In the genomic region with DNA sequence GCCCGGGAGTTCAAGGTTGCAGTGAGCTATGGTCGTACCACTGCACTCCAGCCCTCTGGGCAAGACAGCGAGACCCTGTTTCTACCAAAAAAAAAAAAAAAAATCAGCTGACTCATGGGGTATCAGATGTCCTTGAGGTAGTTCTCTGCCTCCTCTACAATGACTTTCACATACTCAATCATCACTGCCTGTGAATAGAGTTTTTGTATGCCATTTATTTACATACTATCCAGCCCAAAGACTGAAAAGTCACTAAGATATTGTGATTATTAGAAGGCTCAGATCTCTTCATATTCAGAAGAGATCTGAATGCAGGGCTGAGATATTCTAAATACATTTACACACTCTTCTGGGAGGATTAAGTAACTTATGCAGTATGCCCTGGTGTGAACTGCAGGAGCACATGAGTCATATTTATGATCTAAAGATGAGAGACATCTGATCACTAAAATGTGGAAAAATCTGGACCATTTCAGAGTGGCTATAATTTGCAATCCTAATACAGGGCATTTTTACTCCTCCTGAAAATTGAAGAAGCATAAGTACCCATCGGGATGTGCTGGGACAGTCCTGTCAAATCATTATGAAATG, we compare ENCODE assay signal across 21 cellular contexts. TPM values are rescaled to one million over a fixed set of nuclear protein-coding genes. Genes with fewer than 3 reads are reported as not detected.
DNase-seq lines count a peak whose midpoint lies in the region; ATAC-seq, FAIRE-seq and TF ChIP-seq lines count a peak whose summit lies in the region.
"Had no signal": no experiment of that assay in that cellular context is flagged by ENCODE, and none has a peak within 500 bp of the region (broad histone marks: within the 10 kb centered on the region; RNA-seq: fewer than 3 reads in every experiment).

No MANE protein-coding gene starts in this region.

- DNase-seq in HepG2 (ENCODE audit: low spot score) (peak; percentile 18), right lobe of liver (no peak), RPMI7951 (ENCODE audit: low read depth) (peak; percentile 29), fibroblast of gingiva (ENCODE audit: low read depth) (peak; percentile 43), upper lobe of left lung (no peak)
- DNase-seq in stimulated activated CD4-positive, alpha-beta T cell treated with anti-CD3 and anti-CD28 coated beads, Interleukin-4, amount 100 ng/mL, for 1 hour, result no peak
- DNase-seq: activated CD8-positive, alpha-beta T cell treated with anti-CD3 and anti-CD28 coated beads for 36 hours; activated naive CD8-positive, alpha-beta T cell treated with anti-CD3 and anti-CD28 coated beads, Interleukin-2, amount 10 ng/mL, durations not matched to agents 7 days and 5 days; activated T-cell treated with anti-CD3 and anti-CD28 coated beads, Interleukin-2, amount 50 U/mL, for 1 hour; CD8-positive, alpha-beta T cell; DMS79; dorsolateral prefrontal cortex; Karpas-422; mucosa of descending colon; NCI-H526; SIG-M5; stimulated activated CD4-positive, alpha-beta T cell treated with anti-CD3 and anti-CD28 coated beads, Interleukin-12 subunit alpha, Interleukin-12 subunit beta, amount 100 ng/mL, for 4 hours had no signal

- peaks cover 0 to 6% of the 10 kb centered on the region in 2 experiments; a peak in 1 of 5 replicates for H3K36me3 ChIP-seq in HepG2 (replicated peaks in 1 of 2; ENCODE audit: control insufficient read depth in 1 of 2, insufficient read depth in 2 of 2, low read length in 2 of 2)
- H3K36me3 ChIP-seq in right lobe of liver, result peaks cover 0 to 5% (median 0%) of the 10 kb centered on the region in 4 donors
- peaks cover 0 to 24% (median 10%) of the 10 kb centered on the region in 4 donors for H3K36me3 ChIP-seq in upper lobe of left lung
- H3K36me3 ChIP-seq: neural progenitor cell had no signal

- POLR2A ChIA-PET in HepG2 (lab: Yijun Ruan, JAX), result no interaction called here

- H3K4me1 ChIP-seq in HepG2 (ENCODE audit: insufficient read depth, low read length) (peaks cover 9% of the 10 kb centered on the region), right lobe of liver (peaks cover 0 to 27% (median 6%) of the 10 kb centered on the region in 4 donors), upper lobe of left lung (peaks cover 34 to 48% (median 44%) of the 10 kb centered on the region in 4 donors)

- H4K20me1 ChIP-seq in HepG2 (ENCODE audit: insufficient read depth, low read length), result no peaks in the 10 kb centered on the region

- WGBS in HepG2 (ENCODE audit: low lambda C conversion rate), result 65% methylated on average over 4 of the region's 4 CpGs
- WGBS in right lobe of liver (ENCODE audit: insufficient coverage, low coverage, low lambda C conversion rate, missing lambda C conversion rate), result 76% methylated on average over 4 of the region's 4 CpGs
- WGBS in upper lobe of left lung, 2 donors, result 80 to 91% methylated on average over 4 of the region's 4 CpGs

- TF ChIP-seq CTCF in HepG2 (CRISPR knock-in tag; IDR thresholded peaks at IDR 0.05) (no peak), right lobe of liver (IDR thresholded peaks at IDR 0.05) (no peak), upper lobe of left lung (IDR thresholded peaks at IDR 0.05) (no peak)

- TF ChIP-seq POLR2A in HepG2 (IDR thresholded peaks at IDR 0.05; ENCODE audit: insufficient read depth in 1 of 2, low read depth in 2 of 2, low read length in 2 of 2) (no peak), right lobe of liver (IDR thresholded peaks at IDR 0.05) (no peak), upper lobe of left lung (IDR thresholded peaks at IDR 0.05) (no peak)

- H3K27ac ChIP-seq in HepG2 (ENCODE audit: extremely low read length, insufficient read depth, low read length) (no peak overlapping the region), right lobe of liver (no peak overlapping the region), upper lobe of left lung (peak overlapping the region in 1 of 4 donors; percentile 37)
- H3K27ac ChIP-seq: neural progenitor cell, vagina had no signal

- in situ Hi-C loops in HepG2 (cut with HindIII; ENCODE audit: extremely low pct_ligation_motif_present, low pct_unique_long_range_greater_than_20kb), result no loop called here

- H3K9ac ChIP-seq in HepG2 (ENCODE audit: insufficient read depth, low read depth, low read length), result no peak overlapping the region
- H3K9ac ChIP-seq: neural progenitor cell had no signal

- ATAC-seq in HepG2, result no peak
- ATAC-seq in right lobe of liver, result no peak
- no peak for ATAC-seq in upper lobe of left lung (ENCODE audit: low FRiP score in 2 of 2)
- no peak for ATAC-seq in GM21737 (IDR thresholded peaks at IDR 0.05; ENCODE audit: unreplicated experiment)
- ATAC-seq in GM21390 (IDR thresholded peaks at IDR 0.05; ENCODE audit: unreplicated experiment), result no peak
- ATAC-seq: activated CD8-positive, alpha-beta T cell treated with anti-CD3 and anti-CD28 coated beads for 36 hours; CD8-positive, alpha-beta T cell; mucosa of descending colon had no signal

- H2AFZ ChIP-seq in HepG2 (ENCODE audit: low read length), result no peak overlapping the region
- H2AFZ ChIP-seq: neural progenitor cell had no signal

- TF ChIP-seq EP300 in HepG2 (IDR thresholded peaks at IDR 0.05; ENCODE audit: low read depth in 2 of 2, low read length in 2 of 2), result no peak
- TF ChIP-seq EP300 in HepG2 (CRISPR knock-in tag; IDR thresholded peaks at IDR 0.05; ENCODE audit: borderline replicate concordance), result no peak
- no peak for TF ChIP-seq EP300 in upper lobe of left lung (IDR thresholded peaks at IDR 0.05)

- H3K9me3 ChIP-seq in HepG2 (ENCODE audit: low read length), result no peaks in the 10 kb centered on the region
- H3K9me3 ChIP-seq in right lobe of liver, result no peaks in the 10 kb centered on the region
- H3K9me3 ChIP-seq in upper lobe of left lung, result no peaks in the 10 kb centered on the region
- H3K9me3 ChIP-seq: mucosa of descending colon, vagina had no signal

- H3K4me3 ChIP-seq in HepG2 (replicated peaks in 1 of 3; ENCODE audit: insufficient read depth in 1 of 3, low read depth in 2 of 3, low read length in 3 of 3) (no peak overlapping the region), right lobe of liver (no peak overlapping the region), upper lobe of left lung (no peak overlapping the region)
- H3K4me3 ChIP-seq: dorsolateral prefrontal cortex, mucosa of descending colon, neural progenitor cell, vagina had no signal

- intact Hi-C loops in HepG2 (cut with micrococcal nuclease; ENCODE audit: unreplicated experiment) (no loop called here), right lobe of liver (cut with DNase I) (no loop called here)

- H3K4me2 ChIP-seq in HepG2 (ENCODE audit: low read depth, low read length), result no peak overlapping the region
- H3K4me2 ChIP-seq: neural progenitor cell had no signal

- H3K27me3 ChIP-seq in HepG2 (ENCODE audit: control insufficient read depth in 1 of 2, insufficient read depth in 2 of 2, low read length in 2 of 2), result no peaks in the 10 kb centered on the region
- no peaks in the 10 kb centered on the region for H3K27me3 ChIP-seq in right lobe of liver
- no peaks in the 10 kb centered on the region for H3K27me3 ChIP-seq in upper lobe of left lung
- H3K27me3 ChIP-seq: dorsolateral prefrontal cortex, neural progenitor cell, vagina had no signal

- CTCF ChIA-PET in HepG2 (lab: Yijun Ruan, JAX; ENCODE audit: low intra/inter-chr PET ratio, low total read pairs), result no interaction called here

- no peaks in the 10 kb centered on the region for H3K79me2 ChIP-seq in HepG2 (ENCODE audit: insufficient read depth, low read length)

- no TSS peak for BruUV-seq in HepG2 (replicated peaks; lab: Mats Ljungman, UMichigan)

- no peak for FAIRE-seq in HepG2 (lab: Jason Lieb, UNC)

- TF ChIP-seq RAD21 in HepG2 (CRISPR knock-in tag; IDR thresholded peaks at IDR 0.05), result no peak

TF ChIP-seq in HepG2, 621 proteins besides CTCF, POLR2A, EP300 and RAD21 (continues in another document):
- TF ChIP-seq MAFK (conservative IDR thresholded peaks at IDR 0.05 in 1 of 2, IDR thresholded peaks at IDR 0.05 in 1 of 2; ENCODE audit: low read length in 2 of 2) (peak in 1 of 2 experiments; percentile 26; a peak in 1 of 4 replicates), ZNF234 (CRISPR knock-in tag; conservative IDR thresholded peaks at IDR 0.05) (no peak)

RNA-seq across cellular contexts. Expression of a gene that starts 38.9 kb away (rescaled TPM):
- total RNA-seq in HepG2 (2016; rRNA removed; fragmentation: Illumina TruSeq; extraction: Trizol) (1.9 and 2.6 TPM in 2 replicates), right lobe of liver (10 to 100 TPM in 3 of 6 experiments, 1 to 10 TPM in 3; 3.3 to 14.2 (median 10.2) TPM), upper lobe of left lung (10 to 100 TPM; 15.4 to 50.5 (median 22.4) TPM)
- total RNA-seq in HepG2 (2016; cell fraction: cytosol; rRNA removed; fragmentation: Illumina TruSeq; extraction: Trizol; ENCODE audit: low read depth), result 1.4 and 2.0 TPM in 2 replicates
- 2.4 and 3.0 TPM in 2 replicates for total RNA-seq in HepG2 (2016; cell fraction: insoluble cytoplasmic fraction; rRNA removed; fragmentation: Illumina TruSeq; extraction: Trizol)
- total RNA-seq in HepG2 (2016; cell fraction: membrane; rRNA removed; fragmentation: Illumina TruSeq; extraction: Trizol), result 0.93 and 1.1 TPM in 2 replicates
- total RNA-seq in HepG2 (2016; cell fraction: nucleus; rRNA removed; fragmentation: Illumina TruSeq; extraction: Trizol), result 2.5 and 4.1 TPM in 2 replicates
- polyA plus RNA-seq in HepG2 (2011; rRNA removed), result 5.4 and 6.3 TPM in 2 replicates
- polyA plus RNA-seq in HepG2 (2011; cell fraction: cytosol; rRNA removed), result 4.0 and 4.2 TPM in 2 replicates
- polyA plus RNA-seq in HepG2 (2011; cell fraction: nucleus; rRNA removed), result 21.1 and 21.4 TPM in 2 replicates
- polyA plus RNA-seq in HepG2 (2012), result 6.5 and 7.0 TPM in 2 replicates
- 0.11 and 0.31 TPM in 2 replicates for polyA plus RNA-seq in HepG2 (2016; cell fraction: cytosol; fragmentation: Illumina TruSeq; extraction: Trizol; ENCODE audit: low read depth)
- 1.3 and 1.4 TPM in 2 replicates for polyA plus RNA-seq in HepG2 (2016; cell fraction: insoluble cytoplasmic fraction; fragmentation: Illumina TruSeq; extraction: Trizol; ENCODE audit: low read depth)
- polyA plus RNA-seq in HepG2 (2016; cell fraction: membrane; fragmentation: Illumina TruSeq; extraction: Trizol; ENCODE audit: low read depth), result 0.61 and 1.3 TPM in 2 replicates
- 3.3 TPM in 2 replicates for polyA plus RNA-seq in HepG2 (2016; cell fraction: nucleus; fragmentation: Illumina TruSeq; extraction: Trizol; ENCODE audit: insufficient read depth, low read depth)
- 7.1 and 25.2 TPM in 2 replicates for polyA minus RNA-seq in HepG2 (2011; rRNA and poly(A)+ RNA removed; ENCODE audit: low replicate concordance)
- 2.5 and 3.4 TPM in 2 replicates for polyA minus RNA-seq in HepG2 (2011; cell fraction: cytosol; rRNA and poly(A)+ RNA removed)
- polyA minus RNA-seq in HepG2 (2011; cell fraction: nucleus; rRNA and poly(A)+ RNA removed), result 18.7 and 20.8 TPM in 2 replicates
- 5.4 and 7.3 TPM in 2 replicates for total RNA-seq in RPMI7951 (2014; rRNA removed; shearing (Covaris generic))

Comparison
In these comparisons a context has a peak if more than half of its experiments do, and no peak if none do; other contexts are left out.
1. DNase-seq: peak in HepG2 (single experiment), RPMI7951 (single experiment) and fibroblast of gingiva (single experiment); none in right lobe of liver (0 of 3), stimulated activated CD4-positive, alpha-beta T cell treated with anti-CD3 and anti-CD28 coated beads, Interleukin-4, amount 100 ng/mL, for 1 hour (single experiment) and upper lobe of left lung (0 of 2).